In genomic region chr5:14676320-14676719, GRCh38 we compare ENCODE assay signal across 8 cellular contexts. TPM values are rescaled to one million over a fixed set of nuclear protein-coding genes. Genes with fewer than 3 reads are reported as not detected.
A peak's percentile ranks its signal among the peaks of the same experiment; 100 is the strongest.
DNase-seq lines count a peak whose midpoint lies in the region; ATAC-seq lines count a peak whose summit lies in the region.

No MANE protein-coding gene starts in this region.

- no peaks in the 10 kb centered on the region for H3K9me3 Mint-ChIP-seq in CD4-positive, alpha-beta memory T cell

- peaks cover 22 to 68% of the 10 kb centered on the region in 2 donors for H3K36me3 Mint-ChIP-seq in CD4-positive, alpha-beta memory T cell

- ATAC-seq in GM19463 (IDR thresholded peaks at IDR 0.05; ENCODE audit: unreplicated experiment) = peak; percentile 47
- ATAC-seq in HG03457 (IDR thresholded peaks at IDR 0.05; ENCODE audit: unreplicated experiment) = peak; percentile 49

- no peaks in the 10 kb centered on the region for H3K27me3 ChIP-seq in CD4-positive, alpha-beta memory T cell (ENCODE audit: insufficient read depth, low read length)

- peak overlapping the region; percentile 61 for H3K27ac ChIP-seq in CD4-positive, alpha-beta memory T cell (ENCODE audit: low read depth, low read length)

- no peak for DNase-seq in CD4-positive, alpha-beta memory T cell
- peak; percentile 32 for DNase-seq in activated CD8-positive, alpha-beta memory T cell treated with anti-CD3 and anti-CD28 coated beads, Interleukin-2, amount 50 U/mL, for 4 hours
- DNase-seq in hepatic stellate cell (ENCODE audit: low spot score) (peak; percentile 39), cerebellum (ENCODE audit: low spot score) (no peak), NCI-H82 (lab: John Stamatoyannopoulos, UW) (no peak), NCI-H510A treated with DMSO at 0.1 percent for 48 hours (lab: John Stamatoyannopoulos, UW) (no peak)

- no peak overlapping the region for H3K4me3 ChIP-seq in CD4-positive, alpha-beta memory T cell (ENCODE audit: low read length in 2 of 2)

- peaks cover 53 to 63% (median 58%) of the 10 kb centered on the region in 4 donors for H3K4me1 Mint-ChIP-seq in CD4-positive, alpha-beta memory T cell

- H3K27me3 Mint-ChIP-seq in CD4-positive, alpha-beta memory T cell = no peaks in the 10 kb centered on the region

- H3K36me3 ChIP-seq in CD4-positive, alpha-beta memory T cell (ENCODE audit: insufficient read depth, low read length) = peaks cover 13% of the 10 kb centered on the region

- CTCF ChIA-PET in CD4-positive, alpha-beta memory T cell (lab: Charles Lee; ENCODE audit: partially characterized antibody) = interaction anchor here (1.0 to 3.1 kb wide), 6 partner anchors 9 to 327 kb away, joined by 3 to 25 read pairs (median 8); no protein-coding TSS in a partner anchor

- intact Hi-C loops in CD4-positive, alpha-beta memory T cell (cut with micrococcal nuclease) = loop anchor here (1.0 kb wide), 1 partner anchor 10 kb away; no protein-coding TSS in a partner anchor

- no peaks in the 10 kb centered on the region for H3K9me3 ChIP-seq in CD4-positive, alpha-beta memory T cell (ENCODE audit: control insufficient read depth in 1 of 2, low read length in 2 of 2)

- peak overlapping the region in 7 of 8 donors; percentile 65 to 78 (median 74) for H3K4me3 Mint-ChIP-seq in CD4-positive, alpha-beta memory T cell

- peak overlapping the region; percentile 78 to 93 (median 88) for H3K27ac Mint-ChIP-seq in CD4-positive, alpha-beta memory T cell

- POLR2A ChIA-PET in CD4-positive, alpha-beta memory T cell (lab: Charles Lee; ENCODE audit: partially characterized antibody) = interaction anchor here (0.9 to 2.1 kb wide), 5 partner anchors 10 to 195 kb away, joined by 3 to 9 read pairs (median 7); partner anchors contain the start of gene OTULIN

- H3K4me1 ChIP-seq in CD4-positive, alpha-beta memory T cell (ENCODE audit: insufficient read depth, low read length) = peaks cover 57% of the 10 kb centered on the region

RNA-seq across cellular contexts. Expression of gene OTULIN, which starts 11.8 kb away (rescaled TPM):
- 10 to 100 TPM; 59.4 to 69.0 TPM for total RNA-seq in CD4-positive, alpha-beta memory T cell
- polyA plus RNA-seq in CD4-positive, alpha-beta memory T cell = 10 to 100 TPM; 12.1 to 20.4 TPM
- total RNA-seq in cerebellum = 24.5 TPM

Comparison
In these comparisons a context has a peak if more than half of its experiments do, and no peak if none do; other contexts are left out.
1. DNase-seq: peak in activated CD8-positive, alpha-beta memory T cell treated with anti-CD3 and anti-CD28 coated beads, Interleukin-2, amount 50 U/mL, for 4 hours (single experiment) and hepatic stellate cell (single experiment); none in CD4-positive, alpha-beta memory T cell (0 of 5), cerebellum (single experiment), NCI-H82 (single experiment) and NCI-H510A treated with DMSO at 0.1 percent for 48 hours (single experiment).